Comparison of ENCODE assay signal across 19 cellular contexts in genomic region chr18:36199691-36200295, GRCh38. TPM values are rescaled to one million over a fixed set of nuclear protein-coding genes. Genes with fewer than 3 reads are reported as not detected.
"Had no signal": no experiment of that assay in that cellular context is flagged by ENCODE, and none has a peak within 500 bp of the region (broad histone marks: within the 10 kb centered on the region; RNA-seq: fewer than 3 reads in every experiment).

No MANE protein-coding gene starts in this region.

- H3K36me3 ChIP-seq: esophagus muscularis mucosa, gastrocnemius medialis, left ventricle myocardium inferior, lower lobe of right lung, suprapubic skin, thyroid gland, upper lobe of left lung, vagina had no signal

- H3K4me1 Mint-ChIP-seq: immature natural killer cell, memory B cell, naive B cell had no signal

- H3K4me3 Mint-ChIP-seq: immature natural killer cell, memory B cell, naive B cell, nephron had no signal

- H3K9me3 ChIP-seq: esophagus muscularis mucosa, gastrocnemius medialis, left ventricle myocardium inferior, lower lobe of right lung, psoas muscle, right lobe of liver, suprapubic skin, thyroid gland, upper lobe of left lung, vagina had no signal

- H3K4me1 ChIP-seq: gastrocnemius medialis, lower lobe of right lung, psoas muscle, right lobe of liver, suprapubic skin, thyroid gland, upper lobe of left lung, vagina had no signal

- H3K9me3 Mint-ChIP-seq: immature natural killer cell, memory B cell, naive B cell, nephron had no signal

- H3K27ac Mint-ChIP-seq: memory B cell, naive B cell, nephron had no signal

- ATAC-seq: gastrocnemius medialis, lower lobe of right lung, psoas muscle had no signal

- H3K27me3 ChIP-seq: esophagus muscularis mucosa, gastrocnemius medialis, right lobe of liver, suprapubic skin, thyroid gland, upper lobe of left lung, vagina had no signal

- DNase-seq: effector memory CD4-positive, alpha-beta T cell; gastrocnemius medialis; immature natural killer cell; left ventricle myocardium inferior; lower lobe of right lung; midbrain; naive B cell; psoas muscle; retina; stimulated activated naive CD4-positive, alpha-beta T cell; thyroid gland; upper lobe of left lung had no signal

- H3K27ac ChIP-seq: esophagus muscularis mucosa, gastrocnemius medialis, left ventricle myocardium inferior, lower lobe of right lung, psoas muscle, right lobe of liver, skin epidermis, suprapubic skin, thyroid gland, upper lobe of left lung, vagina had no signal

- H3K4me3 ChIP-seq: esophagus muscularis mucosa, gastrocnemius medialis, left ventricle myocardium inferior, lower lobe of right lung, psoas muscle, right lobe of liver, skin epidermis, suprapubic skin, thyroid gland, upper lobe of left lung, vagina had no signal

RNA-seq across cellular contexts. Expression of gene MOCOS, which starts 12.5 kb away (rescaled TPM):
- polyA plus RNA-seq: immature natural killer cell had no signal
